In genomic region chr1:229487181-229487580, GRCh38 we compare ENCODE assay signal across 1 cellular context.
TF ChIP-seq lines count a peak whose summit lies in the region.

No MANE protein-coding gene starts in this region.

TF ChIP-seq in GM12878, 131 proteins besides CTCF, POLR2A, EP300 and RAD21:
- TF ChIP-seq TARDBP (IDR thresholded peaks at IDR 0.05; ENCODE audit: borderline replicate concordance) (no peak), ESRRA (IDR thresholded peaks at IDR 0.05; ENCODE audit: low read length) (no peak), YY1 (IDR thresholded peaks at IDR 0.05; ENCODE audit: low read depth, low read length) (no peak), RELA (IDR thresholded peaks at IDR 0.05; ENCODE audit: borderline replicate concordance, partially characterized antibody) (no peak), MYC (IDR thresholded peaks at IDR 0.05; ENCODE audit: insufficient read depth, insufficient read length, insufficient replicate concordance, low read length, severe bottlenecking) (no peak), USF2 (IDR thresholded peaks at IDR 0.05; ENCODE audit: borderline replicate concordance, low read depth, low read length) (no peak), PAX8 (IDR thresholded peaks at IDR 0.05) (no peak), ZZZ3 (IDR thresholded peaks at IDR 0.05; ENCODE audit: control insufficient read depth, insufficient read length, low read depth) (no peak), ETV6 (conservative IDR thresholded peaks at IDR 0.05 in 1 of 2, IDR thresholded peaks at IDR 0.05 in 1 of 2; ENCODE audit: borderline replicate concordance in 1 of 2, low read depth in 1 of 2) (no peak), RCOR1 (conservative IDR thresholded peaks at IDR 0.05; ENCODE audit: low read depth, low read length) (no peak)
